Comparison of ENCODE assay signal across 27 cellular contexts in the genomic region with DNA sequence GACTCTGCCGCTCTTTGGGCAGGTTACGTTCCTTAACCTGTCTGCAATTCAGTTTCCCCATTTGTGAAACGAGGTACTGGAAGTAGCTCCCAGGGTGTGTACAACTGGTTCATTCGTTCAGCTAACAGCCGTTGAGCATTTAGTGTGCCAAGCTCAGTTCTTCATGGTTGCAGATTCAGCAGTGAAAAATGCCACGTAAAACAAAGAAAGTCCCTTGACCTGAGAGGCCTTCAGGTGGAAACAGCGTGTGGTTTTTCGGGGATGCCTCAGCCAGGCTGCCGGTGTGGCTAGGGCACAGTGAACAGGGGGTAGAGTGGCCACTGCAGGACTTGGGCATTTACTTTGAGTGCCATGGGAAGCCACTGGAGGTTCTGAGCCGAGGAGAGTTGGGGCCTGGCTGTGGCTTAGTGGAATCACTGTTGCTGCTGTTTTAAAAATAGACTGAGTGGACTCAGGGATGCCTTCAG. TPM values are rescaled to one million over a fixed set of nuclear protein-coding genes. Genes with fewer than 3 reads are reported as not detected.
A peak's percentile ranks its signal among the peaks of the same experiment; 100 is the strongest.
DNase-seq lines count a peak whose midpoint lies in the region; ATAC-seq, FAIRE-seq and TF ChIP-seq lines count a peak whose summit lies in the region.
"Had no signal": no experiment of that assay in that cellular context is flagged by ENCODE, and none has a peak within 500 bp of the region (broad histone marks: within the 10 kb centered on the region; RNA-seq: fewer than 3 reads in every experiment).

No MANE protein-coding gene starts in this region.

- CTCF ChIA-PET in Panc1 (lab: Charles Lee) (interaction anchor here (0.5 to 1.9 kb wide), 2 partner anchors 9 to 624 kb away, joined by 4 to 8 read pairs; partner anchors contain the start of gene LYSMD4), mammary epithelial cell (lab: Charles Lee; ENCODE audit: low non-redundant PET) (no interaction called here)

- no peaks in the 10 kb centered on the region for H3K27me3 ChIP-seq in Panc1 (ENCODE audit: control insufficient read depth, insufficient read depth, low read length)
- H3K27me3 ChIP-seq in mammary epithelial cell (ENCODE audit: insufficient read depth, low read length): no peaks in the 10 kb centered on the region
- peaks cover 0 to 44% (median 23%) of the 10 kb centered on the region in 7 donors for H3K27me3 ChIP-seq in spleen (replicated peaks in 1 of 7)
- no peaks in the 10 kb centered on the region for H3K27me3 ChIP-seq in Karpas-422 (ENCODE audit: low read length)
- H3K27me3 ChIP-seq: dorsolateral prefrontal cortex had no signal

- H3K4me1 ChIP-seq in Panc1 (ENCODE audit: control insufficient read depth, insufficient read depth, low read length): peaks cover 34% of the 10 kb centered on the region
- peaks cover 37% of the 10 kb centered on the region for H3K4me1 ChIP-seq in mammary epithelial cell (ENCODE audit: insufficient read depth, low read length)
- peaks cover 0 to 4% of the 10 kb centered on the region in 2 donors for H3K4me1 ChIP-seq in kidney (ENCODE audit: control insufficient read depth in 1 of 2, insufficient read depth in 1 of 2, low read depth in 1 of 2, low read length in 2 of 2)
- peaks cover 5 to 35% (median 26%) of the 10 kb centered on the region in 6 donors for H3K4me1 ChIP-seq in spleen
- no peaks in the 10 kb centered on the region for H3K4me1 ChIP-seq in Karpas-422 (ENCODE audit: low read length)

- DNase-seq in Panc1 (ENCODE audit: low read depth, low spot score): no peak
- DNase-seq in mammary epithelial cell: no peak
- DNase-seq in kidney: peak; percentile 42
- peak; percentile 46 for DNase-seq in spleen
- DNase-seq in Karpas-422: no peak
- DNase-seq in NCI-H69 (lab: John Stamatoyannopoulos, UW): no peak
- DNase-seq in cerebellar cortex (ENCODE audit: low spot score): no peak
- no peak for DNase-seq in stimulated activated CD4-positive, alpha-beta T cell treated with anti-CD3 and anti-CD28 coated beads, Interleukin-4, amount 100 ng/mL, for 24 hours
- DNase-seq: activated CD4-positive, alpha-beta T cell treated with anti-CD3 and anti-CD28 coated beads for 4 hours; activated naive CD4-positive, alpha-beta T cell treated with anti-CD3 and anti-CD28 coated beads for 36 hours; activated T-cell treated with anti-CD3 and anti-CD28 coated beads, Interleukin-2, amount 50 U/mL, for 4 hours; amniotic stem cell; central memory CD4-positive, alpha-beta T cell; DMS79 treated with DMSO at 0.1 percent for 48 hours; hippocampal formation; mucosa of descending colon; NCI-H1417; NCI-H2107; stimulated activated CD4-positive, alpha-beta T cell treated with anti-CD3 and anti-CD28 coated beads, Interleukin-2, amount 100 ng/mL, for 48 hours; stimulated activated naive B cell treated with anti-CD40 and anti-IgM and Interleukin-4, amounts not matched to agents 10 μg/mL and 1 μg/mL and 100 μg/mL, for 72 hours; trophoblast cell had no signal

- H3K27ac ChIP-seq in Panc1 (ENCODE audit: low read length) (peak overlapping the region; percentile 3; the same call in 1 of the 2 replicates), mammary epithelial cell (ENCODE audit: insufficient read depth, low read depth, low read length) (no peak overlapping the region), kidney (ENCODE audit: low read depth in 2 of 2, low read length in 2 of 2) (no peak overlapping the region), spleen (no peak overlapping the region), Karpas-422 (ENCODE audit: low read length) (no peak overlapping the region)
- H3K27ac ChIP-seq: C4-2B, neutrophil, SK-N-MC had no signal

- H3K4me3 ChIP-seq in Panc1 (ENCODE audit: low read depth in 2 of 2, low read length in 2 of 2): no peak overlapping the region
- H3K4me3 ChIP-seq in mammary epithelial cell (replicated peaks in 1 of 3; ENCODE audit: insufficient read depth in 1 of 3, low read depth in 2 of 3, low read length in 3 of 3): no peak overlapping the region
- no peak overlapping the region for H3K4me3 ChIP-seq in kidney (ENCODE audit: low read length in 2 of 2)
- no peak overlapping the region for H3K4me3 ChIP-seq in spleen
- H3K4me3 ChIP-seq in Karpas-422 (ENCODE audit: low read length): no peak overlapping the region
- H3K4me3 ChIP-seq: GM23338, mucosa of descending colon, SK-N-MC had no signal

- POLR2A ChIA-PET in Panc1 (lab: Charles Lee): no interaction called here

- FAIRE-seq in kidney (lab: Jason Lieb, UNC): no peak

- no TSS peak for BruUV-seq in Panc1 (replicated peaks; lab: Mats Ljungman, UMichigan)
- BruUV-seq in mammary epithelial cell (replicated peaks; lab: Mats Ljungman, UMichigan): no TSS peak

- H2AFZ ChIP-seq in mammary epithelial cell (ENCODE audit: low read depth, low read length) (peak overlapping the region; percentile 90), Karpas-422 (ENCODE audit: low read length) (no peak overlapping the region)
- H2AFZ ChIP-seq: GM23338 had no signal

- TF ChIP-seq CTCF in Panc1 (IDR thresholded peaks at IDR 0.05): no peak
- no peak for TF ChIP-seq CTCF in mammary epithelial cell (conservative IDR thresholded peaks at IDR 0.05 in 1 of 2, IDR thresholded peaks at IDR 0.05 in 1 of 2; ENCODE audit: extremely low read depth in 1 of 2, insufficient read depth in 1 of 2, low read depth in 1 of 2, low read length in 2 of 2)
- TF ChIP-seq CTCF in kidney (IDR thresholded peaks at IDR 0.05; ENCODE audit: borderline replicate concordance, extremely low read depth, insufficient read depth): no peak
- TF ChIP-seq CTCF in spleen (IDR thresholded peaks at IDR 0.05 in 8 of 11, conservative IDR thresholded peaks at IDR 0.05 in 3 of 11): no peak

- H3K9me2 ChIP-seq in Karpas-422 (replicated peaks; ENCODE audit: insufficient read depth, low read length): no peaks in the 10 kb centered on the region

- H3K79me2 ChIP-seq in mammary epithelial cell (ENCODE audit: insufficient read depth, low read length) (no peaks in the 10 kb centered on the region), Karpas-422 (ENCODE audit: low read length) (no peaks in the 10 kb centered on the region)

- H3K9me3 ChIP-seq in Panc1 (ENCODE audit: control insufficient read depth, insufficient read depth, low read depth, low read length) (no peaks in the 10 kb centered on the region), mammary epithelial cell (replicated peaks; ENCODE audit: insufficient read depth, low read length) (no peaks in the 10 kb centered on the region), kidney (ENCODE audit: control insufficient read depth in 1 of 2, low read length in 2 of 2) (no peaks in the 10 kb centered on the region), spleen (no peaks in the 10 kb centered on the region), Karpas-422 (ENCODE audit: low read length) (no peaks in the 10 kb centered on the region)
- H3K9me3 ChIP-seq: mucosa of descending colon, neutrophil had no signal

- dilution Hi-C loops in mammary epithelial cell (cut with HindIII; ENCODE audit: low sequenced_read_pairs): no loop called here

- TF ChIP-seq POLR2A in spleen (IDR thresholded peaks at IDR 0.05): no peak

- H4K20me1 ChIP-seq in mammary epithelial cell (ENCODE audit: insufficient read depth, low read length): no peaks in the 10 kb centered on the region
- no peaks in the 10 kb centered on the region for H4K20me1 ChIP-seq in Karpas-422 (ENCODE audit: insufficient read depth, low read depth, low read length)

- peak overlapping the region; percentile 3 for H3K4me2 ChIP-seq in mammary epithelial cell (ENCODE audit: insufficient read depth, low read depth, low read length)
- H3K4me2 ChIP-seq in Karpas-422 (ENCODE audit: low read depth, low read length, poor library complexity, severe bottlenecking): no peak overlapping the region
- H3K4me2 ChIP-seq: GM23338 had no signal

- in situ Hi-C loops in Panc1 (cut with HindIII; ENCODE audit: low pct_unique_long_range_greater_than_20kb, low sequenced_read_pairs) (no loop called here), mammary epithelial cell (cut with MboI; ENCODE audit: low sequenced_read_pairs in 2 of 2) (no loop called here)

- 20% methylated on average over 9 of the region's 10 CpGs for WGBS in mammary epithelial cell (ENCODE audit: low coverage, missing lambda C conversion rate)
- 83 to 92% (median 85%) methylated on average over 10 of the region's 10 CpGs for WGBS in spleen, 5 donors

- H3K9ac ChIP-seq in mammary epithelial cell (ENCODE audit: insufficient read depth, low read length): no peak overlapping the region
- H3K9ac ChIP-seq in kidney (ENCODE audit: low read length in 2 of 2): no peak overlapping the region
- no peak overlapping the region for H3K9ac ChIP-seq in Karpas-422 (ENCODE audit: low read length)

- no peak for ATAC-seq in Panc1
- ATAC-seq: activated T-cell treated with anti-CD3 and anti-CD28 coated beads, Interleukin-2, amount 50 U/mL, for 4 hours; GM23338; mucosa of descending colon; stimulated activated naive B cell treated with anti-CD40 and anti-IgM and Interleukin-4, amounts not matched to agents 10 μg/mL and 1 μg/mL and 100 μg/mL, for 72 hours had no signal

- H3K36me3 ChIP-seq in Panc1 (ENCODE audit: control insufficient read depth, insufficient read depth, low read length): 0 out of 2 replicates have a peak, but pooled peaks cover 2% of the 10 kb centered on the region
- no peaks in the 10 kb centered on the region for H3K36me3 ChIP-seq in mammary epithelial cell (ENCODE audit: insufficient read depth, low read length)
- H3K36me3 ChIP-seq in kidney (ENCODE audit: control insufficient read depth in 1 of 2, insufficient read depth in 2 of 2, low read length in 2 of 2): no peaks in the 10 kb centered on the region
- H3K36me3 ChIP-seq in spleen: no peaks in the 10 kb centered on the region
- H3K36me3 ChIP-seq in Karpas-422 (ENCODE audit: insufficient read depth, low read length): no peaks in the 10 kb centered on the region
- H3K36me3 ChIP-seq: neutrophil had no signal

- intact Hi-C loops in Panc1 (cut with micrococcal nuclease; ENCODE audit: unreplicated experiment) (no loop called here), mammary epithelial cell (cut with micrococcal nuclease) (loop anchor here (10.0 kb wide), 1 partner anchor 625 kb away; the partner anchor contains the start of gene LYSMD4), kidney (cut with DNase I) (no loop called here), spleen (cut with DNase I; ENCODE audit: low total_unique reads) (no loop called here)

RNA-seq across cellular contexts. Expression of gene SYNM, which starts 4.7 kb away (rescaled TPM):
- 38.9 TPM for total RNA-seq in Panc1 (2021; ENCODE audit: unreplicated experiment)
- polyA plus RNA-seq in Panc1 (2012; ENCODE audit: insufficient read length): 29.7 TPM
- total RNA-seq in mammary epithelial cell: 1 to 10 TPM in 1 of 2 donors, under 1 TPM in 1; 0.82 to 4.3 TPM
- polyA plus RNA-seq in mammary epithelial cell: 0.31 TPM
- 4.4 TPM for polyA minus RNA-seq in mammary epithelial cell
- 23.2 TPM for total RNA-seq in kidney
- polyA plus RNA-seq in kidney (ENCODE audit: insufficient read depth, low read depth, low replicate concordance): 4.5 TPM
- 1 to 10 TPM; 3.3 to 9.4 (median 4.1) TPM for total RNA-seq in spleen
- polyA plus RNA-seq in spleen: 10 to 100 TPM in 1 of 3 donors, 1 to 10 TPM in 2; 4.1 to 10.7 (median 4.2) TPM
- not detected in 2 replicates for total RNA-seq in Karpas-422 (2014; rRNA removed; shearing (Covaris generic); ENCODE audit: low replicate concordance)
- polyA plus RNA-seq: IgD-negative memory B cell had no signal

Comparison
In these comparisons a context has a peak if more than half of its experiments do, and no peak if none do; other contexts are left out.
1. DNase-seq: peak in kidney (single experiment) and spleen (single experiment); none in Panc1 (single experiment), mammary epithelial cell (single experiment), Karpas-422 (single experiment), NCI-H69 (single experiment), cerebellar cortex (single experiment) and stimulated activated CD4-positive, alpha-beta T cell treated with anti-CD3 and anti-CD28 coated beads, Interleukin-4, amount 100 ng/mL, for 24 hours (single experiment).